Comparison of ENCODE assay signal across 29 cellular contexts in genomic region chr1:24077278-24077978, GRCh38. TPM values are rescaled to one million over a fixed set of nuclear protein-coding genes. Genes with fewer than 3 reads are reported as not detected.
DNase-seq lines count a peak whose midpoint lies in the region; ATAC-seq, FAIRE-seq and TF ChIP-seq lines count a peak whose summit lies in the region.
"Had no signal": no experiment of that assay in that cellular context is flagged by ENCODE, and none has a peak within 500 bp of the region (broad histone marks: within the 10 kb centered on the region; RNA-seq: fewer than 3 reads in every experiment).

No MANE protein-coding gene starts in this region.

- H3K4me1 Mint-ChIP-seq in GM23338: peaks cover 15% of the 10 kb centered on the region

- POLR2A ChIA-PET in HepG2 (lab: Yijun Ruan, JAX): no interaction called here

- H3K36me3 ChIP-seq in GM23338 (ENCODE audit: insufficient read depth): no peaks in the 10 kb centered on the region
- no peaks in the 10 kb centered on the region for H3K36me3 ChIP-seq in trophoblast cell (ENCODE audit: control insufficient read depth in 1 of 2, insufficient read depth in 2 of 2, low read length in 2 of 2)
- peaks cover 6 to 15% of the 10 kb centered on the region in 2 experiments; a peak in 4 of 5 replicates for H3K36me3 ChIP-seq in HepG2 (replicated peaks in 1 of 2; ENCODE audit: control insufficient read depth in 1 of 2, insufficient read depth in 2 of 2, low read length in 2 of 2)
- no peaks in the 10 kb centered on the region for H3K36me3 ChIP-seq in lower lobe of right lung
- H3K36me3 ChIP-seq: Peyer's patch, SJSA1 had no signal

- no peak overlapping the region for H3K27ac Mint-ChIP-seq in GM23338
- H3K27ac Mint-ChIP-seq: CD8-positive, alpha-beta T cell; H9; HFFc6 had no signal

- H3K27me3 ChIP-seq in GM23338 (ENCODE audit: insufficient read depth) (no peaks in the 10 kb centered on the region), right cardiac atrium (ENCODE audit: control insufficient read depth, insufficient read depth) (no peaks in the 10 kb centered on the region), trophoblast cell (ENCODE audit: insufficient read depth, low read length) (no peaks in the 10 kb centered on the region), HepG2 (ENCODE audit: control insufficient read depth in 1 of 2, insufficient read depth in 2 of 2, low read length in 2 of 2) (no peaks in the 10 kb centered on the region), lower lobe of right lung (ENCODE audit: low read depth) (no peaks in the 10 kb centered on the region)
- H3K27me3 ChIP-seq: Peyer's patch, SJSA1 had no signal

- intact Hi-C loops in Right ventricle myocardium superior (cut with DNase I): no loop called here
- intact Hi-C loops in right cardiac atrium (cut with DNase I): no loop called here
- intact Hi-C loops in HepG2 (cut with micrococcal nuclease; ENCODE audit: unreplicated experiment): no loop called here
- intact Hi-C loops in lower lobe of right lung (cut with DNase I): no loop called here

- H2BK12ac ChIP-seq in trophoblast cell (ENCODE audit: low read length): no peak overlapping the region

- TF ChIP-seq CTCF in GM23338 (conservative IDR thresholded peaks at IDR 0.05; ENCODE audit: low read depth in 2 of 2) (no peak), HepG2 (CRISPR knock-in tag; IDR thresholded peaks at IDR 0.05) (no peak), lower lobe of right lung (IDR thresholded peaks at IDR 0.05) (no peak)

- H3F3A ChIP-seq in GM23338 (replicated peaks; ENCODE audit: low read depth): no peaks in the 10 kb centered on the region

- DNase-seq in GM23338 (ENCODE audit: low spot score) (no peak), Right ventricle myocardium superior (peak; percentile 67), right cardiac atrium (peak in 2 of 3 donors; percentile 69 to 77), trophoblast cell (no peak), COLO668 (lab: John Stamatoyannopoulos, UW; ENCODE audit: unreplicated experiment) (no peak), HepG2 (ENCODE audit: low spot score) (no peak), lower lobe of right lung (no peak)
- DNase-seq: AML-193; C1 segment of cervical spinal cord; CD8-positive, alpha-beta T cell; DMS53; GF-D8; H9; HFFc6; IMR-90; NCI-H1092 treated with DMSO at 0.1 percent for 48 hours; NCI-H2081; NCI-H2171; NCI-H524 treated with DMSO at 0.1 percent for 48 hours; NCI-H82; Peyer's patch had no signal

- H3K4me2 ChIP-seq in GM23338: no peak overlapping the region
- peak overlapping the region; percentile 26 for H3K4me2 ChIP-seq in trophoblast cell (ENCODE audit: low read length)
- H3K4me2 ChIP-seq in HepG2 (ENCODE audit: low read depth, low read length): no peak overlapping the region
- H3K4me2 ChIP-seq: KMS-11 had no signal

- in situ Hi-C loops in HepG2 (cut with HindIII; ENCODE audit: extremely low pct_ligation_motif_present, low pct_unique_long_range_greater_than_20kb): loop anchor here (10.0 kb wide), 1 partner anchor 317 kb away; no protein-coding TSS in a partner anchor

- H3K4ac ChIP-seq in trophoblast cell (ENCODE audit: low read depth, low read length): no peak overlapping the region

- no TSS peak for BruUV-seq in HepG2 (replicated peaks; lab: Mats Ljungman, UMichigan)

- no peak overlapping the region for H3K4me3 Mint-ChIP-seq in GM23338
- H3K4me3 Mint-ChIP-seq: CD8-positive, alpha-beta T cell; HFFc6 had no signal

- WGBS in right cardiac atrium: 64% methylated on average over 16 of the region's 16 CpGs
- no CpG with 5 or more reads among the region's 16 CpGs for WGBS in trophoblast cell (ENCODE audit: extremely low coverage, insufficient coverage, insufficient read length)
- WGBS in HepG2 (ENCODE audit: low lambda C conversion rate): 94% methylated on average over 13 of the region's 16 CpGs

- no peak for TF ChIP-seq EP300 in HepG2 (IDR thresholded peaks at IDR 0.05; ENCODE audit: low read depth in 2 of 2, low read length in 2 of 2)
- no peak for TF ChIP-seq EP300 in HepG2 (CRISPR knock-in tag; IDR thresholded peaks at IDR 0.05; ENCODE audit: borderline replicate concordance)

- CTCF ChIA-PET in HepG2 (lab: Yijun Ruan, JAX; ENCODE audit: low intra/inter-chr PET ratio, low total read pairs): no interaction called here

- H4K8ac ChIP-seq in trophoblast cell (ENCODE audit: low read depth, low read length): no peak overlapping the region

- no peak overlapping the region for H2AK5ac ChIP-seq in trophoblast cell (ENCODE audit: low read length)

- no peak overlapping the region for H4K12ac ChIP-seq in trophoblast cell (ENCODE audit: low read depth, low read length)

- no peaks in the 10 kb centered on the region for H3K79me1 ChIP-seq in trophoblast cell (ENCODE audit: low read length)

- TF ChIP-seq RAD21 in HepG2 (CRISPR knock-in tag; IDR thresholded peaks at IDR 0.05): no peak

- H3K9ac ChIP-seq in trophoblast cell (ENCODE audit: low read length) (no peak overlapping the region), HepG2 (ENCODE audit: insufficient read depth, low read depth, low read length) (no peak overlapping the region)
- H3K9ac ChIP-seq: KMS-11 had no signal

- H3K27me3 Mint-ChIP-seq in GM23338 (ENCODE audit: insufficient read depth, low read depth, poor library complexity): peaks cover 5% of the 10 kb centered on the region

- no peak overlapping the region for H3K23ac ChIP-seq in trophoblast cell (ENCODE audit: low read length)

- ATAC-seq in GM23338: no peak
- peak; percentile 63 for ATAC-seq in Right ventricle myocardium superior (ENCODE audit: poor library complexity)
- ATAC-seq in right cardiac atrium: peak; percentile 52 to 53
- ATAC-seq in HG02642 (IDR thresholded peaks at IDR 0.05; ENCODE audit: poor library complexity, unreplicated experiment): no peak
- no peak for ATAC-seq in HepG2
- ATAC-seq in lower lobe of right lung: no peak
- ATAC-seq: CD8-positive, alpha-beta T cell had no signal

- no peaks in the 10 kb centered on the region for H3K9me3 Mint-ChIP-seq in GM23338
- H3K9me3 Mint-ChIP-seq: CD8-positive, alpha-beta T cell; H9; HFFc6 had no signal

- H3K4me1 ChIP-seq in GM23338 (ENCODE audit: insufficient read depth) (peaks cover 10% of the 10 kb centered on the region; the same call in 1 of the 2 replicates), right cardiac atrium (ENCODE audit: control insufficient read depth, insufficient read depth, low read length) (peaks cover 3% of the 10 kb centered on the region), trophoblast cell (ENCODE audit: control insufficient read depth in 1 of 2, insufficient read depth in 2 of 2, low read length in 2 of 2) (peaks cover 0 to 6% of the 10 kb centered on the region in 2 experiments), HepG2 (ENCODE audit: insufficient read depth, low read length) (no peaks in the 10 kb centered on the region), lower lobe of right lung (no peaks in the 10 kb centered on the region)
- H3K4me1 ChIP-seq: Peyer's patch, SJSA1 had no signal

- H3K4me3 ChIP-seq in GM23338: no peak overlapping the region
- no peak overlapping the region for H3K4me3 ChIP-seq in right cardiac atrium (ENCODE audit: low read length)
- H3K4me3 ChIP-seq in trophoblast cell (ENCODE audit: low read depth, low read length): peak overlapping the region; percentile 23
- H3K4me3 ChIP-seq in HepG2 (replicated peaks in 1 of 3; ENCODE audit: insufficient read depth in 1 of 3, low read depth in 2 of 3, low read length in 3 of 3): no peak overlapping the region
- H3K4me3 ChIP-seq in lower lobe of right lung: no peak overlapping the region
- H3K4me3 ChIP-seq: Peyer's patch, SJSA1 had no signal

- H3K79me2 ChIP-seq in GM23338 (replicated peaks; ENCODE audit: insufficient read depth): no peaks in the 10 kb centered on the region
- no peaks in the 10 kb centered on the region for H3K79me2 ChIP-seq in trophoblast cell (ENCODE audit: control insufficient read depth, insufficient read depth, low read length, poor library complexity)
- H3K79me2 ChIP-seq in HepG2 (ENCODE audit: insufficient read depth, low read length): no peaks in the 10 kb centered on the region

- no peaks in the 10 kb centered on the region for H3K36me3 Mint-ChIP-seq in GM23338 (ENCODE audit: low read depth)
- H3K36me3 Mint-ChIP-seq: CD8-positive, alpha-beta T cell had no signal

- H4K20me1 ChIP-seq in GM23338 (replicated peaks; ENCODE audit: insufficient read depth) (no peaks in the 10 kb centered on the region), HepG2 (ENCODE audit: insufficient read depth, low read length) (no peaks in the 10 kb centered on the region)

- H3K14ac ChIP-seq in trophoblast cell (ENCODE audit: low read length): no peak overlapping the region

- no peak for TF ChIP-seq POLR2A in HepG2 (IDR thresholded peaks at IDR 0.05; ENCODE audit: insufficient read depth in 1 of 2, low read depth in 2 of 2, low read length in 2 of 2)

- H3K9me3 ChIP-seq in right cardiac atrium (ENCODE audit: control insufficient read depth, low read length) (no peaks in the 10 kb centered on the region), trophoblast cell (ENCODE audit: insufficient read depth, low read depth, low read length) (peaks cover 2% of the 10 kb centered on the region), HepG2 (ENCODE audit: low read length) (no peaks in the 10 kb centered on the region), lower lobe of right lung (no peaks in the 10 kb centered on the region)
- H3K9me3 ChIP-seq: Peyer's patch, SJSA1 had no signal

- no peak for FAIRE-seq in HepG2 (lab: Jason Lieb, UNC)
- FAIRE-seq: D721Med, GM19239, HTR-8/SVneo had no signal

- no peaks in the 10 kb centered on the region for H3K9me2 ChIP-seq in GM23338 (ENCODE audit: insufficient read depth)

- H2AFZ ChIP-seq in GM23338: peak overlapping the region; percentile 56; the same call in 1 of the 2 replicates
- no peak overlapping the region for H2AFZ ChIP-seq in trophoblast cell (ENCODE audit: insufficient read depth, low read length, poor library complexity)
- H2AFZ ChIP-seq in HepG2 (ENCODE audit: low read length): no peak overlapping the region

- H4K91ac ChIP-seq in trophoblast cell (ENCODE audit: low read depth, low read length): no peak overlapping the region

- no peak overlapping the region for H3K27ac ChIP-seq in GM23338 (ENCODE audit: low read depth)
- peak overlapping the region; percentile 74 for H3K27ac ChIP-seq in right cardiac atrium (ENCODE audit: low read length)
- H3K27ac ChIP-seq in trophoblast cell (ENCODE audit: low read depth, low read length): no peak overlapping the region
- no peak overlapping the region for H3K27ac ChIP-seq in HepG2 (ENCODE audit: extremely low read length, insufficient read depth, low read length)
- H3K27ac ChIP-seq in lower lobe of right lung: no peak overlapping the region
- H3K27ac ChIP-seq: KMS-11, Peyer's patch, SJSA1 had no signal

- no peak overlapping the region for H2BK120ac ChIP-seq in trophoblast cell (ENCODE audit: insufficient read depth, low read length, poor library complexity)

- H3K18ac ChIP-seq in trophoblast cell (ENCODE audit: low read length): no peak overlapping the region

- no peak overlapping the region for H2BK5ac ChIP-seq in trophoblast cell (ENCODE audit: low read depth, low read length, poor library complexity)

RNA-seq across cellular contexts. Expression of gene MYOM3, which starts 34.5 kb away (rescaled TPM):
- not detected in 2 replicates for total RNA-seq in GM23338 (2014; rRNA removed; shearing (Covaris generic))
- polyA plus RNA-seq in GM23338 (2016; fragmentation: Nextera tagmentation; extraction: Ambion mirVana) (not detected in 2 replicates), right cardiac atrium (258 TPM), HepG2 (2011; rRNA removed) (5.8 and 7.9 TPM in 2 replicates)
- total RNA-seq in Right ventricle myocardium superior (396 TPM), right cardiac atrium (100 to 1,000 TPM; 202 to 292 (median 241) TPM), HepG2 (2016; rRNA removed; fragmentation: Illumina TruSeq; extraction: Trizol) (15.3 and 16.5 TPM in 2 replicates), lower lobe of right lung (0.15 TPM)
- 0.01 and 0.04 TPM in 2 replicates for polyA plus RNA-seq in trophoblast cell (2013)
- total RNA-seq in HepG2 (2016; cell fraction: cytosol; rRNA removed; fragmentation: Illumina TruSeq; extraction: Trizol; ENCODE audit: low read depth): 4.1 and 5.6 TPM in 2 replicates
- 13.4 and 15.6 TPM in 2 replicates for total RNA-seq in HepG2 (2016; cell fraction: insoluble cytoplasmic fraction; rRNA removed; fragmentation: Illumina TruSeq; extraction: Trizol)
- 13.7 and 13.8 TPM in 2 replicates for total RNA-seq in HepG2 (2016; cell fraction: membrane; rRNA removed; fragmentation: Illumina TruSeq; extraction: Trizol)
- 8.9 and 12.1 TPM in 2 replicates for total RNA-seq in HepG2 (2016; cell fraction: nucleus; rRNA removed; fragmentation: Illumina TruSeq; extraction: Trizol)
- polyA plus RNA-seq in HepG2 (2011; cell fraction: cytosol; rRNA removed): 5.4 and 6.0 TPM in 2 replicates
- 11.3 and 13.5 TPM in 2 replicates for polyA plus RNA-seq in HepG2 (2011; cell fraction: nucleus; rRNA removed)
- 16.0 TPM in 2 replicates for polyA plus RNA-seq in HepG2 (2012)
- polyA plus RNA-seq in HepG2 (2016; cell fraction: cytosol; fragmentation: Illumina TruSeq; extraction: Trizol; ENCODE audit: low read depth): 2.4 TPM in 2 replicates
- polyA plus RNA-seq in HepG2 (2016; cell fraction: insoluble cytoplasmic fraction; fragmentation: Illumina TruSeq; extraction: Trizol; ENCODE audit: low read depth): 13.0 and 14.7 TPM in 2 replicates
- 8.0 and 8.5 TPM in 2 replicates for polyA plus RNA-seq in HepG2 (2016; cell fraction: membrane; fragmentation: Illumina TruSeq; extraction: Trizol; ENCODE audit: low read depth)
- 19.4 and 21.7 TPM in 2 replicates for polyA plus RNA-seq in HepG2 (2016; cell fraction: nucleus; fragmentation: Illumina TruSeq; extraction: Trizol; ENCODE audit: insufficient read depth, low read depth)
- polyA minus RNA-seq in HepG2 (2011; rRNA and poly(A)+ RNA removed; ENCODE audit: low replicate concordance): 0.14 and 8.4 TPM in 2 replicates
- 3.6 and 4.5 TPM in 2 replicates for polyA minus RNA-seq in HepG2 (2011; cell fraction: cytosol; rRNA and poly(A)+ RNA removed)
- polyA minus RNA-seq in HepG2 (2011; cell fraction: nucleus; rRNA and poly(A)+ RNA removed): 10.2 and 12.6 TPM in 2 replicates
- total RNA-seq: CD8-positive, alpha-beta T cell; IMR-90; OCI-LY7 had no signal
- polyA plus RNA-seq: AG04450 had no signal

Comparison
In these comparisons a context has a peak if more than half of its experiments do, and no peak if none do; other contexts are left out.
1. ATAC-seq: peak in Right ventricle myocardium superior (single experiment) and right cardiac atrium (2 of 2); none in GM23338 (single experiment), HG02642 (single experiment), HepG2 (single experiment) and lower lobe of right lung (0 of 2).
2. DNase-seq: peak in Right ventricle myocardium superior (single experiment) and right cardiac atrium (2 of 3); none in GM23338 (single experiment), trophoblast cell (0 of 2), COLO668 (single experiment), HepG2 (single experiment) and lower lobe of right lung (single experiment).